8 cellular contexts compared by ENCODE assay signal in the genomic region with DNA sequence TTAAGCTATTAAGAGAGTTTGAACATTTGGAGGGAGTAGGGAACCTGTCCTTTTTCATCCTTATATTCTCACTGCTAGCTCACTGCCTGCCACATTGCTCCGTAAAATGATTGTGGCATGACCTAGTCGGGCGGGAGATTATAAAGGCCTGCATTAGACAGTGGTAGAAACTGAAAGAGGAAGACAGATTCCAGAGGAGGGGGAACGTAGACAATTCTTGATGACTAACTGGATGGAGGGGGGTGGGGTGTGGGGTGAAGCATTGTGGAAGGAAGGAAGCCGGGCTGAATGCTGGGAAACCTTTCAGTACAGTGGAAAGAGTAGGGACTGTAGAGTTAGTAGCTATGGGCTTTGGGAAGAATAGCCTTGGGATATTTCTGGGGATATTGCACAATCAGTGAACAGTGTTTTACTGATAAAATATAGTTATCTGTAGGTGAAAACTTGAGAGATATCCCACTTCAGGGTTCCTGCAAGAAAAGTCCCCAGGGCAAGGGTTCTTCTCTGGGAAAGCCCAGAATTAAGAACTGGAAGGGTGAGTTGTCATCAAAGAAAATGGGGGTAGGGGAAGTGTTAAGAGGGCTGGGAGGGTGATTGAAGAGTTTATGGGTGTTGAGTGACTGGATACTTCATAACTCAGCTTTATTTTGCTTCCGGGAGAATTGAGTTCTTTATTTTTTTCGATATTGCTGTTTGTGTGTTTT. TPM values are rescaled to one million over a fixed set of nuclear protein-coding genes. Genes with fewer than 3 reads are reported as not detected.
DNase-seq lines count a peak whose midpoint lies in the region; ATAC-seq and TF ChIP-seq lines count a peak whose summit lies in the region.

No MANE protein-coding gene starts in this region.

- no peak overlapping the region for H3K14ac ChIP-seq in neuronal stem cell (ENCODE audit: low read length)

- CTCF ChIA-PET in RWPE1 (lab: Yijun Ruan, JAX), result no interaction called here

- no peak overlapping the region for H3K4me2 ChIP-seq in neuronal stem cell (ENCODE audit: insufficient read depth, low read length, poor library complexity, severe bottlenecking)

- no peak overlapping the region for H3K4ac ChIP-seq in neuronal stem cell (ENCODE audit: low read length)

- H3K4me3 Mint-ChIP-seq in activated naive CD8-positive, alpha-beta T cell treated with anti-CD3 and anti-CD28 coated beads, Interleukin-2, amount 10 ng/mL, durations not matched to agents 7 days and 5 days, result peak overlapping the region; percentile 97

- no peaks in the 10 kb centered on the region for H3K27me3 Mint-ChIP-seq in activated naive CD8-positive, alpha-beta T cell treated with anti-CD3 and anti-CD28 coated beads, Interleukin-2, amount 10 ng/mL, durations not matched to agents 7 days and 5 days

- no peak overlapping the region for H3K23ac ChIP-seq in neuronal stem cell (ENCODE audit: low read depth, low read length, poor library complexity)

- POLR2A ChIA-PET in RWPE1 (lab: Yijun Ruan, JAX; ENCODE audit: low non-redundant PET), result no interaction called here
- POLR2A ChIA-PET in activated naive CD8-positive, alpha-beta T cell treated with anti-CD3 and anti-CD28 coated beads, Interleukin-2, amount 10 ng/mL, durations not matched to agents 7 days and 5 days (lab: Charles Lee), result interaction anchor here (0.6 to 4.5 kb wide), 7 partner anchors 8 to 553 kb away, joined by 3 to 33 read pairs (median 5); no protein-coding TSS in a partner anchor

- no peak overlapping the region for H2AK5ac ChIP-seq in neuronal stem cell (ENCODE audit: low read depth, low read length)

- H4K91ac ChIP-seq in neuronal stem cell (ENCODE audit: low read depth, low read length, poor library complexity), result no peak overlapping the region

- peak overlapping the region in 1 of 2 donors; percentile 70 for H3K4me3 ChIP-seq in neuronal stem cell (ENCODE audit: low read length in 2 of 2)

- H3K18ac ChIP-seq in neuronal stem cell (ENCODE audit: low read length), result no peak overlapping the region

- H3K9ac ChIP-seq in neuronal stem cell (ENCODE audit: low read depth, low read length, poor library complexity), result no peak overlapping the region

- H2BK15ac ChIP-seq in neuronal stem cell (ENCODE audit: low read length), result no peak overlapping the region

- no peak overlapping the region for H2BK12ac ChIP-seq in neuronal stem cell (ENCODE audit: low read length)

- ATAC-seq in activated naive CD8-positive, alpha-beta T cell treated with anti-CD3 and anti-CD28 coated beads, Interleukin-2, amount 10 ng/mL, durations not matched to agents 7 days and 5 days (ENCODE audit: low read depth), result peak; percentile 29
- ATAC-seq in HG03280 (IDR thresholded peaks at IDR 0.05; ENCODE audit: unreplicated experiment) (no peak), GM21526 (IDR thresholded peaks at IDR 0.05; ENCODE audit: low FRiP score, unreplicated experiment) (no peak)

- H3K79me1 ChIP-seq in neuronal stem cell (ENCODE audit: low read depth, low read length), result peaks cover 17% of the 10 kb centered on the region

- peaks cover 32% of the 10 kb centered on the region for H3K36me3 Mint-ChIP-seq in activated naive CD8-positive, alpha-beta T cell treated with anti-CD3 and anti-CD28 coated beads, Interleukin-2, amount 10 ng/mL, durations not matched to agents 7 days and 5 days

- no peaks in the 10 kb centered on the region for H3K27me3 ChIP-seq in neuronal stem cell (ENCODE audit: control insufficient read depth in 3 of 3, insufficient read depth in 3 of 3, low read depth in 1 of 3, low read length in 3 of 3)

- H3K27ac ChIP-seq in RWPE1 (peak overlapping the region; percentile 94), neuronal stem cell (replicated peaks; ENCODE audit: low read length) (no peak overlapping the region)

- H2BK120ac ChIP-seq in neuronal stem cell (ENCODE audit: low read depth, low read length), result no peak overlapping the region

- WGBS in neuronal stem cell (ENCODE audit: extremely low coverage in 2 of 2, insufficient read length in 2 of 2, insufficient replicate concordance in 1 of 2), 2 donors, result no CpG with 5 or more reads among the region's 7 CpGs

- no peaks in the 10 kb centered on the region for H3K9me3 ChIP-seq in neuronal stem cell (replicated peaks in 1 of 2; ENCODE audit: control insufficient read depth in 2 of 2, insufficient read depth in 1 of 2, low read depth in 1 of 2, low read length in 2 of 2)

- peak overlapping the region; percentile 98 for H3K27ac Mint-ChIP-seq in activated naive CD8-positive, alpha-beta T cell treated with anti-CD3 and anti-CD28 coated beads, Interleukin-2, amount 10 ng/mL, durations not matched to agents 7 days and 5 days

- H3K4me1 Mint-ChIP-seq in activated naive CD8-positive, alpha-beta T cell treated with anti-CD3 and anti-CD28 coated beads, Interleukin-2, amount 10 ng/mL, durations not matched to agents 7 days and 5 days, result peaks cover 46% of the 10 kb centered on the region

- peak; percentile 48 for DNase-seq in GM20000 (ENCODE audit: low spot score)
- DNase-seq in RWPE1 (ENCODE audit: low spot score), result peak; percentile 86
- DNase-seq in activated naive CD8-positive, alpha-beta T cell treated with anti-CD3 and anti-CD28 coated beads, Interleukin-2, amount 10 ng/mL, durations not matched to agents 7 days and 5 days, result no peak
- peak; percentile 89 for DNase-seq in cardiac septum (ENCODE audit: low spot score)
- DNase-seq in posterior vena cava (ENCODE audit: low spot score), result peak; percentile 88
- DNase-seq in neuronal stem cell (ENCODE audit: low spot score), result no peak

- TF ChIP-seq CTCF in GM20000 (IDR thresholded peaks at IDR 0.05; ENCODE audit: extremely low read depth, missing control alignments), result no peak
- TF ChIP-seq CTCF in RWPE1 (conservative IDR thresholded peaks at IDR 0.05; ENCODE audit: low read depth), result no peak

- intact Hi-C loops in cardiac septum (cut with DNase I) (loop anchor here (5.0 kb wide), 1 partner anchor 43 kb away; no protein-coding TSS in a partner anchor), posterior vena cava (cut with DNase I) (loop anchor here (5.0 to 10.0 kb wide), 2 partner anchors 43 to 1695 kb away; no protein-coding TSS in a partner anchor)

- H3K36me3 ChIP-seq in neuronal stem cell (replicated peaks in 1 of 2; ENCODE audit: control insufficient read depth in 2 of 2, insufficient read depth in 2 of 2, low read length in 2 of 2), result peaks cover 2 to 30% of the 10 kb centered on the region in 2 donors

- no peak overlapping the region for H2AFZ ChIP-seq in neuronal stem cell (ENCODE audit: low read length)

- H3K9me3 Mint-ChIP-seq in activated naive CD8-positive, alpha-beta T cell treated with anti-CD3 and anti-CD28 coated beads, Interleukin-2, amount 10 ng/mL, durations not matched to agents 7 days and 5 days, result no peaks in the 10 kb centered on the region

- no peak overlapping the region for H2BK5ac ChIP-seq in neuronal stem cell (ENCODE audit: low read length)

- H4K8ac ChIP-seq in neuronal stem cell (ENCODE audit: low read depth, low read length), result no peak overlapping the region

- peaks cover 10 to 17% of the 10 kb centered on the region in 2 donors for H3K4me1 ChIP-seq in neuronal stem cell (ENCODE audit: control insufficient read depth in 2 of 2, insufficient read depth in 1 of 2, low read depth in 1 of 2, low read length in 2 of 2)

RNA-seq across cellular contexts. Expression of gene MED15, which starts 2.1 kb away (rescaled TPM):
- 100 to 1,000 TPM; 227 to 233 TPM for total RNA-seq in activated naive CD8-positive, alpha-beta T cell treated with anti-CD3 and anti-CD28 coated beads, Interleukin-2, amount 10 ng/mL, durations not matched to agents 7 days and 5 days
- total RNA-seq in cardiac septum (43.9 TPM), posterior vena cava (10 to 100 TPM; 75.9 to 80.5 TPM)
- polyA plus RNA-seq in neuronal stem cell (2013, experiment 1 of 2), result 35.8 TPM
- polyA plus RNA-seq in neuronal stem cell (2013, experiment 2 of 2), result 36.1 TPM

RNA-seq across cellular contexts. Expression of gene KLHL22, which starts 13.9 kb away (rescaled TPM):
- total RNA-seq in activated naive CD8-positive, alpha-beta T cell treated with anti-CD3 and anti-CD28 coated beads, Interleukin-2, amount 10 ng/mL, durations not matched to agents 7 days and 5 days, result 10 to 100 TPM; 31.7 to 37.3 TPM
- 16.8 TPM for total RNA-seq in cardiac septum
- total RNA-seq in posterior vena cava, result 10 to 100 TPM; 16.3 to 20.0 TPM
- polyA plus RNA-seq in neuronal stem cell (2013, experiment 1 of 2), result 14.3 TPM
- polyA plus RNA-seq in neuronal stem cell (2013, experiment 2 of 2), result 13.8 TPM

Comparison
In these comparisons a context has a peak if more than half of its experiments do, and no peak if none do; other contexts are left out.
1. DNase-seq: peak in GM20000 (single experiment), RWPE1 (single experiment), cardiac septum (single experiment) and posterior vena cava (single experiment); none in activated naive CD8-positive, alpha-beta T cell treated with anti-CD3 and anti-CD28 coated beads, Interleukin-2, amount 10 ng/mL, durations not matched to agents 7 days and 5 days (single experiment) and neuronal stem cell (single experiment).